8 cellular contexts compared by ENCODE assay signal in the genomic region with DNA sequence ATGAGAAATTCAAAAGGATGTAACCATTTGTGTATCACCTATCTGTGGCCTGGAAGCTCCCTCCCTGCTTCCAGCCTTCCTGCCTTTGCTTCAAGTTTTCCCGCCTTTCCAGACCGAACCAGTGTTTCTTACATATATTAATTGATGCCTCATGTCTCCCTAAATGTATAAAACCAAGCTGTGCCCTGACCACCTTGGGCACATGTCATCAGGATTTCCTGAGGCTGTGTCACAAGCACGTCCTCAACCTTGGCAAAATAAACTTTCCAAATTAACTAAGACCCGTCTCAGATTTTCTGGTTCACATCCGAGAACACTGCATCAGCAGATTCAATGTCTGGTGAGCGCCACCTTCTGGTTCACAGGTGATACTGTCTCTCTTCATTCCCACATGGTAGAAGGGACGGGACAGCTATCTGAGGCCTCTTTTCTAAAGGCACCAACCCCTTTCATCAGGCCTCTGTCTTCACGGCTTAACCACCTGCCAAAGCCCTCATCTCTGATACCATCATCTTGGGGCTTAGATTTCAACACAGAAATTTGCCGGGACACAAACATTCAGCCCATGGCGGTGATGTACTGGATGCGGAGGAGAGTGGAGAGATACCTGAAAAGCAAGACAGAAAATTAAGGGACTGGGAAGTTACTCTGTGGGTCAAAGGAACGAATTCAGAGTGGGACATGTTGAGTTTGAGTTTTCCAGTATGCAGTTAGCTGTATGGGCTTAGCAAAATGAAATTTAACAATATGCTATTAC. TPM values are rescaled to one million over a fixed set of nuclear protein-coding genes. Genes with fewer than 3 reads are reported as not detected.
A peak's percentile ranks its signal among the peaks of the same experiment; 100 is the strongest.
DNase-seq lines count a peak whose midpoint lies in the region; ATAC-seq and TF ChIP-seq lines count a peak whose summit lies in the region.

No MANE protein-coding gene starts in this region.

- H3K4me2 ChIP-seq in OCI-LY7 (ENCODE audit: low read length) = no peak overlapping the region

- H3K9ac ChIP-seq in adipocyte (ENCODE audit: low read length) = no peak overlapping the region

- ATAC-seq in Right ventricle myocardium inferior (peak; percentile 54), left cardiac atrium (peak; percentile 41 to 61), GM19463 (IDR thresholded peaks at IDR 0.05; ENCODE audit: unreplicated experiment) (no peak)

- no TSS peak for BruUV-seq in OCI-LY7 (replicated peaks; lab: Mats Ljungman, UMichigan)

- no peak overlapping the region for H2AFZ ChIP-seq in OCI-LY7 (ENCODE audit: low read length)

- H3K27me3 ChIP-seq in adipocyte (replicated peaks; ENCODE audit: control insufficient read depth, insufficient read depth, low read length) = peaks cover 39% of the 10 kb centered on the region

- H4K20me1 ChIP-seq in OCI-LY7 (ENCODE audit: insufficient read depth, low read length) = no peaks in the 10 kb centered on the region

- no peak for DNase-seq in Right ventricle myocardium inferior (ENCODE audit: missing footprints)
- DNase-seq in cardiac septum (ENCODE audit: low spot score) = no peak
- peak; percentile 6 for DNase-seq in HPDE6-E6E7 (ENCODE audit: extremely low spot score)
- peak; percentile 71 for DNase-seq in OCI-LY7 (ENCODE audit: low spot score)
- peak; percentile 90 for DNase-seq in adipocyte (ENCODE audit: low read depth)
- peak; percentile 31 for DNase-seq in left cardiac atrium
- peak; percentile 65 for DNase-seq in retina

- no peak overlapping the region for H3K27ac ChIP-seq in OCI-LY7 (ENCODE audit: low read depth, low read length, poor library complexity, severe bottlenecking)

- H3K4me3 ChIP-seq in OCI-LY7 (ENCODE audit: low read depth, low read length, poor library complexity, severe bottlenecking) (no peak overlapping the region), adipocyte (ENCODE audit: low read length) (no peak overlapping the region)

- H3K9me2 ChIP-seq in OCI-LY7 (ENCODE audit: insufficient read depth, low read length) = no peaks in the 10 kb centered on the region

- TF ChIP-seq CTCF in OCI-LY7 (conservative IDR thresholded peaks at IDR 0.05; ENCODE audit: low read length) = peak; percentile 84

- H3K4me1 ChIP-seq in OCI-LY7 (ENCODE audit: insufficient read depth, low read length, poor library complexity, severe bottlenecking) (no peaks in the 10 kb centered on the region), adipocyte (ENCODE audit: control insufficient read depth, insufficient read depth, low read length) (no peaks in the 10 kb centered on the region)

- H3K36me3 ChIP-seq in OCI-LY7 (ENCODE audit: insufficient read depth, low read length) (no peaks in the 10 kb centered on the region), adipocyte (ENCODE audit: control insufficient read depth, insufficient read depth, low read length, severe bottlenecking) (no peaks in the 10 kb centered on the region)

- H3K79me2 ChIP-seq in OCI-LY7 (ENCODE audit: insufficient read depth, low read depth, low read length) = no peaks in the 10 kb centered on the region

- POLR2A ChIA-PET in OCI-LY7 (lab: Charles Lee) = no interaction called here

- CTCF ChIA-PET in OCI-LY7 (lab: Charles Lee; ENCODE audit: unreplicated experiment) = no interaction called here

- intact Hi-C loops in Right ventricle myocardium inferior (cut with DNase I) (loop anchor here (2.0 kb wide), 1 partner anchor 32 kb away; no protein-coding TSS in a partner anchor), cardiac septum (cut with DNase I) (loop anchor here (5.0 kb wide), 1 partner anchor 35 kb away; no protein-coding TSS in a partner anchor), OCI-LY7 (cut with micrococcal nuclease; ENCODE audit: unreplicated experiment) (loop anchor here (1.0 kb wide), 1 partner anchor 32 kb away; no protein-coding TSS in a partner anchor), left cardiac atrium (cut with DNase I) (no loop called here)

- no peaks in the 10 kb centered on the region for H3K9me3 ChIP-seq in OCI-LY7 (ENCODE audit: low read length)
- H3K9me3 ChIP-seq in adipocyte (ENCODE audit: control insufficient read depth, low read length) = no peaks in the 10 kb centered on the region

RNA-seq across cellular contexts. Expression of a gene that starts 58.7 kb away (rescaled TPM):
- total RNA-seq in Right ventricle myocardium inferior = 0.05 TPM
- total RNA-seq in cardiac septum = not detected
- total RNA-seq in OCI-LY7 (2014; rRNA removed; shearing (Covaris generic)) = 0.13 TPM in 1 of 2 replicates, not detected in the other
- 0.39 and 0.49 TPM in 2 replicates for total RNA-seq in OCI-LY7 (2022)
- total RNA-seq in left cardiac atrium = under 1 TPM in 1 of 2 donors, not detected in 1; 0.10 TPM

Comparison
In these comparisons a context has a peak if more than half of its experiments do, and no peak if none do; other contexts are left out.
1. DNase-seq: peak in HPDE6-E6E7 (single experiment), OCI-LY7 (single experiment), adipocyte (single experiment), left cardiac atrium (single experiment) and retina (single experiment); none in Right ventricle myocardium inferior (single experiment) and cardiac septum (single experiment).
2. intact Hi-C loops: an anchor here in Right ventricle myocardium inferior (2.0 kb wide), cardiac septum (5.0 kb wide) and OCI-LY7 (1.0 kb wide); none called in left cardiac atrium.